Comparison of ENCODE assay signal across 10 cellular contexts in genomic region chr1:167430849-167431242, GRCh38.
DNase-seq lines count a peak whose midpoint lies in the region; ATAC-seq and FAIRE-seq lines count a peak whose summit lies in the region.
"Had no signal": no experiment of that assay in that cellular context is flagged by ENCODE, and none has a peak within 500 bp of the region (broad histone marks: within the 10 kb centered on the region; RNA-seq: fewer than 3 reads in every experiment).

No MANE protein-coding gene starts in this region.

- peak overlapping the region; percentile 58 to 93 (median 83); a peak in 21 of 22 replicates for H3K4me2 ChIP-seq in BLaER1 treated with 17β-estradiol and CSF1 and Interleukin-3, amounts not matched to agents 10 nM and 100 nM

- H3K9ac ChIP-seq in BLaER1 treated with 17β-estradiol and CSF1 and Interleukin-3, amounts not matched to agents 10 nM and 100 nM = peak overlapping the region in 4 of 11 experiments; percentile 44 to 72 (median 52); a peak in 8 of 22 replicates

- H3K36me3 ChIP-seq in BLaER1 treated with 17β-estradiol and CSF1 and Interleukin-3, amounts not matched to agents 10 nM and 100 nM = no peaks in the 10 kb centered on the region
- no peaks in the 10 kb centered on the region for H3K36me3 ChIP-seq in small intestine (ENCODE audit: control insufficient read depth in 2 of 2, insufficient read depth in 2 of 2, low read length in 2 of 2)
- H3K36me3 ChIP-seq: stomach had no signal

- FAIRE-seq in small intestine (lab: Jason Lieb, UNC) = no peak

- peak overlapping the region in 1 of 10 experiments; percentile 15; a peak in 1 of 20 replicates for H3K4me3 ChIP-seq in BLaER1 treated with 17β-estradiol and CSF1 and Interleukin-3, amounts not matched to agents 10 nM and 100 nM
- no peak overlapping the region for H3K4me3 ChIP-seq in small intestine (ENCODE audit: low read depth in 1 of 2, low read length in 2 of 2)
- H3K4me3 ChIP-seq: stomach had no signal

- peaks cover 47 to 91% (median 76%) of the 10 kb centered on the region in 10 experiments for H3K4me1 ChIP-seq in BLaER1 treated with 17β-estradiol and CSF1 and Interleukin-3, amounts not matched to agents 10 nM and 100 nM
- H3K4me1 ChIP-seq in small intestine (ENCODE audit: control insufficient read depth in 2 of 2, insufficient read depth in 1 of 2, low read depth in 1 of 2, low read length in 1 of 2) = peaks cover 0 to 2% of the 10 kb centered on the region in 2 donors
- H3K4me1 ChIP-seq: stomach had no signal

- peaks cover 0 to 15% (median 6%) of the 10 kb centered on the region in 11 experiments; a peak in 15 of 22 replicates for H3K9me3 ChIP-seq in BLaER1 treated with 17β-estradiol and CSF1 and Interleukin-3, amounts not matched to agents 10 nM and 100 nM (replicated peaks in 1 of 11)
- H3K9me3 ChIP-seq in small intestine (ENCODE audit: control insufficient read depth, low read depth) = no peaks in the 10 kb centered on the region
- H3K9me3 ChIP-seq: stomach had no signal

- ATAC-seq in GM18907 (IDR thresholded peaks at IDR 0.05; ENCODE audit: unreplicated experiment) = peak; percentile 14

- H3K27ac ChIP-seq in BLaER1 treated with 17β-estradiol and CSF1 and Interleukin-3, amounts not matched to agents 10 nM and 100 nM = peak overlapping the region in 6 of 11 experiments; percentile 18 to 76 (median 58); a peak in 12 of 22 replicates
- H3K27ac ChIP-seq in small intestine (ENCODE audit: low read depth in 1 of 2, low read length in 1 of 2) = no peak overlapping the region
- H3K27ac ChIP-seq: stomach had no signal

- peaks cover 0 to 6% (median 0%) of the 10 kb centered on the region in 11 experiments; a peak in 1 of 22 replicates for H3K27me3 ChIP-seq in BLaER1 treated with 17β-estradiol and CSF1 and Interleukin-3, amounts not matched to agents 10 nM and 100 nM
- no peaks in the 10 kb centered on the region for H3K27me3 ChIP-seq in small intestine (ENCODE audit: control insufficient read depth in 2 of 2, insufficient read depth in 2 of 2, low read length in 2 of 2)
- H3K27me3 ChIP-seq: stomach had no signal

- DNase-seq in NAMALWA (ENCODE audit: low spot score) (peak; percentile 78), kidney tubule cell (ENCODE audit: low spot score) (peak; percentile 3), small intestine (no peak), NCI-H146 (lab: John Stamatoyannopoulos, UW) (no peak), HuH-7 (ENCODE audit: low spot score) (no peak), hippocampal formation (lab: John Stamatoyannopoulos, UW) (no peak)
- DNase-seq: NCI-H524, stomach had no signal

- WGBS in small intestine, 3 donors = 90 to 93% (median 92%) methylated on average over 10 of the region's 10 CpGs

- no peaks in the 10 kb centered on the region; a peak in 1 of 22 replicates for H4K20me1 ChIP-seq in BLaER1 treated with 17β-estradiol and CSF1 and Interleukin-3, amounts not matched to agents 10 nM and 100 nM

Comparison
In these comparisons a context has a peak if more than half of its experiments do, and no peak if none do; other contexts are left out.
1. H3K27ac ChIP-seq: peak in BLaER1 treated with 17β-estradiol and CSF1 and Interleukin-3, amounts not matched to agents 10 nM and 100 nM (6 of 11); none in small intestine (0 of 2).
2. DNase-seq: peak in NAMALWA (single experiment) and kidney tubule cell (single experiment); none in small intestine (single experiment), NCI-H146 (single experiment), HuH-7 (single experiment) and hippocampal formation (0 of 2).